In genomic region chr12:108570743-108571603, GRCh38 we compare ENCODE assay signal across 8 cellular contexts. TPM values are rescaled to one million over a fixed set of nuclear protein-coding genes. Genes with fewer than 3 reads are reported as not detected.
DNase-seq lines count a peak whose midpoint lies in the region; ATAC-seq and TF ChIP-seq lines count a peak whose summit lies in the region.

No MANE protein-coding gene starts in this region.

- H3K4me3 ChIP-seq in left ventricle myocardium inferior (no peak overlapping the region), SJSA1 (no peak overlapping the region), fibroblast of villous mesenchyme (ENCODE audit: low read depth, low read length) (no peak overlapping the region), vagina (no peak overlapping the region)

- no peak overlapping the region for H3K27ac ChIP-seq in left ventricle myocardium inferior (replicated peaks)
- no peak overlapping the region for H3K27ac ChIP-seq in SJSA1
- no peak overlapping the region for H3K27ac ChIP-seq in vagina

- H3K4me1 ChIP-seq in left ventricle myocardium inferior (peaks cover 34% of the 10 kb centered on the region), SJSA1 (replicated peaks) (peaks cover 22% of the 10 kb centered on the region), vagina (peaks cover 16% of the 10 kb centered on the region)

- DNase-seq in left ventricle myocardium inferior (no peak), Right ventricle myocardium inferior (ENCODE audit: missing footprints) (no peak), SJSA1 (ENCODE audit: low read depth in 1 of 2, low spot score in 2 of 2) (peak; percentile 27 to 37), fibroblast of villous mesenchyme (ENCODE audit: low read depth) (peak; percentile 70), vagina (ENCODE audit: extremely low spot score in 2 of 2) (peak in 1 of 2 donors; percentile 77), NCI-H510A (lab: John Stamatoyannopoulos, UW) (no peak), GM19240 (ENCODE audit: insufficient read length, low spot score) (no peak), NCI-H128 (lab: John Stamatoyannopoulos, UW; ENCODE audit: unreplicated experiment) (no peak)

- no peak for ATAC-seq in Right ventricle myocardium inferior

- H3K9me3 ChIP-seq in left ventricle myocardium inferior (replicated peaks) (no peaks in the 10 kb centered on the region), SJSA1 (replicated peaks) (no peaks in the 10 kb centered on the region), vagina (no peaks in the 10 kb centered on the region)

- no peak for TF ChIP-seq POLR2A in vagina (IDR thresholded peaks at IDR 0.05)

- intact Hi-C loops in left ventricle myocardium inferior (cut with micrococcal nuclease) (no loop called here), Right ventricle myocardium inferior (cut with DNase I) (no loop called here), vagina (cut with DNase I) (no loop called here)

- H3K27me3 ChIP-seq in left ventricle myocardium inferior (ENCODE audit: low read depth) (no peaks in the 10 kb centered on the region), SJSA1 (replicated peaks) (no peaks in the 10 kb centered on the region), vagina (no peaks in the 10 kb centered on the region)

- H3K36me3 ChIP-seq in left ventricle myocardium inferior: peaks cover 41% of the 10 kb centered on the region
- peaks cover 40% of the 10 kb centered on the region for H3K36me3 ChIP-seq in SJSA1
- H3K36me3 ChIP-seq in vagina: peaks cover 0 to 39% of the 10 kb centered on the region in 2 donors

- TF ChIP-seq CTCF in left ventricle myocardium inferior (IDR thresholded peaks at IDR 0.05; ENCODE audit: borderline replicate concordance) (peak; percentile 42), fibroblast of villous mesenchyme (IDR thresholded peaks at IDR 0.05; ENCODE audit: insufficient read depth, low read depth, low read length) (peak; percentile 63), vagina (IDR thresholded peaks at IDR 0.05) (peak; percentile 7 to 36 (median 26))

RNA-seq across cellular contexts. Expression of gene ISCU, which starts 8.6 kb away (rescaled TPM):
- total RNA-seq in left ventricle myocardium inferior: 560 TPM
- 444 TPM for total RNA-seq in Right ventricle myocardium inferior
- 86.7 and 135 TPM in 2 replicates for total RNA-seq in SJSA1 (2014; rRNA removed; shearing (Covaris generic))
- 105 TPM in 2 replicates for total RNA-seq in fibroblast of villous mesenchyme
- 167 TPM for total RNA-seq in vagina

RNA-seq across cellular contexts. Expression of gene SART3, which starts 10.0 kb away (rescaled TPM):
- 24.9 TPM for total RNA-seq in left ventricle myocardium inferior
- total RNA-seq in Right ventricle myocardium inferior: 21.7 TPM
- total RNA-seq in SJSA1 (2014; rRNA removed; shearing (Covaris generic)): 48.8 and 57.3 TPM in 2 replicates
- total RNA-seq in fibroblast of villous mesenchyme: 41.2 and 59.2 TPM in 2 replicates
- 44.2 TPM for total RNA-seq in vagina

RNA-seq across cellular contexts. Expression of gene TMEM119, which starts 26.9 kb away (rescaled TPM):
- total RNA-seq in left ventricle myocardium inferior: 1.3 TPM
- 1.3 TPM for total RNA-seq in Right ventricle myocardium inferior
- 225 and 311 TPM in 2 replicates for total RNA-seq in SJSA1 (2014; rRNA removed; shearing (Covaris generic))
- 83.3 and 186 TPM in 2 replicates for total RNA-seq in fibroblast of villous mesenchyme
- 34.6 TPM for total RNA-seq in vagina

RNA-seq across cellular contexts. Expression of gene FICD, which starts 55.9 kb away (rescaled TPM):
- total RNA-seq in left ventricle myocardium inferior: 4.2 TPM
- total RNA-seq in Right ventricle myocardium inferior: 2.9 TPM
- total RNA-seq in SJSA1 (2014; rRNA removed; shearing (Covaris generic)): 6.1 and 11.1 TPM in 2 replicates
- 8.1 and 9.9 TPM in 2 replicates for total RNA-seq in fibroblast of villous mesenchyme
- 6.9 TPM for total RNA-seq in vagina

Comparison
In these comparisons a context has a peak if more than half of its experiments do, and no peak if none do; other contexts are left out.
1. DNase-seq: peak in SJSA1 (2 of 2) and fibroblast of villous mesenchyme (single experiment); none in left ventricle myocardium inferior (single experiment), Right ventricle myocardium inferior (single experiment), NCI-H510A (single experiment), GM19240 (single experiment) and NCI-H128 (single experiment).
2. RNA of gene TMEM119, which starts 26.9 kb away (total RNA-seq): 225 to 311 TPM in SJSA1, 83.3 to 186 TPM in fibroblast of villous mesenchyme and 34.6 TPM in vagina (single experiment); 1.3 TPM in left ventricle myocardium inferior (single experiment) and 1.3 TPM in Right ventricle myocardium inferior (single experiment); every median in the first group is over 10 times any median in the second.
3. Peak in every context shown above with its lines, with median percentiles within 50 percentile points of each other: CTCF ChIP-seq.